Comparison of ENCODE assay signal across 8 cellular contexts in genomic region chrX:40096395-40097091, GRCh38. TPM values are rescaled to one million over a fixed set of nuclear protein-coding genes. Genes with fewer than 3 reads are reported as not detected.
DNase-seq lines count a peak whose midpoint lies in the region; ATAC-seq and TF ChIP-seq lines count a peak whose summit lies in the region.

No MANE protein-coding gene starts in this region.

- H3K4me3 ChIP-seq in effector memory CD4-positive, alpha-beta T cell (ENCODE audit: insufficient read depth, low read depth, low read length, poor library complexity, severe bottlenecking), result peak overlapping the region; percentile 40
- H3K4me3 ChIP-seq in mucosa of rectum (ENCODE audit: low read length in 2 of 2) (peak overlapping the region; percentile 61 to 69), testis (peak overlapping the region; percentile 60 to 81)

- DNase-seq in activated CD4-positive, alpha-beta T cell treated with anti-CD3 and anti-CD28 coated beads, Interleukin-2, amount 50 U/mL, for 1 hour, result peak; percentile 67
- DNase-seq in effector memory CD4-positive, alpha-beta T cell, result peak; percentile 57 to 66 (median 64)
- peak; percentile 37 for DNase-seq in testis

- peak overlapping the region; percentile 87 for H3K27ac ChIP-seq in C4-2B
- peak overlapping the region; percentile 80 for H3K27ac ChIP-seq in effector memory CD4-positive, alpha-beta T cell (ENCODE audit: insufficient read depth, low read length, poor library complexity, severe bottlenecking)
- H3K27ac ChIP-seq in mucosa of rectum (ENCODE audit: low read depth in 2 of 2, low read length in 2 of 2), result peak overlapping the region; percentile 70 to 75
- H3K27ac ChIP-seq in testis, result peak overlapping the region; percentile 63 to 78

- peak overlapping the region; percentile 86 to 98 (median 94) for H3K4me3 Mint-ChIP-seq in IgD-negative memory B cell

- TF ChIP-seq POLR2A in testis (IDR thresholded peaks at IDR 0.05), result no peak

- H3K27me3 Mint-ChIP-seq in IgD-negative memory B cell, result peaks cover 14% of the 10 kb centered on the region

- H3K4me1 Mint-ChIP-seq in IgD-negative memory B cell, result peaks cover 18 to 37% (median 25%) of the 10 kb centered on the region in 3 donors

- intact Hi-C loops in testis (cut with DNase I; ENCODE audit: low total_unique reads), result loop anchor here (10.0 kb wide), 1 partner anchor 82 kb away; no protein-coding TSS in a partner anchor

- peaks cover 0 to 1% (median 0%) of the 10 kb centered on the region in 3 donors for H3K9me3 Mint-ChIP-seq in IgD-negative memory B cell

- no peaks in the 10 kb centered on the region for H3K36me3 ChIP-seq in effector memory CD4-positive, alpha-beta T cell (ENCODE audit: control insufficient read depth, insufficient read depth, low read length)
- H3K36me3 ChIP-seq in mucosa of rectum (ENCODE audit: control insufficient read depth in 2 of 2, insufficient read depth in 2 of 2, low read length in 2 of 2) (no peaks in the 10 kb centered on the region), testis (ENCODE audit: low read depth, missing control alignments) (no peaks in the 10 kb centered on the region)

- peak overlapping the region; percentile 52 to 71 for H3K9ac ChIP-seq in mucosa of rectum (ENCODE audit: low read depth in 1 of 2, low read length in 2 of 2)

- H3K4me1 ChIP-seq in effector memory CD4-positive, alpha-beta T cell (ENCODE audit: control insufficient read depth, insufficient read depth, low read length, poor library complexity, severe bottlenecking), result peaks cover 9% of the 10 kb centered on the region
- H3K4me1 ChIP-seq in mucosa of rectum (ENCODE audit: control insufficient read depth in 2 of 2, insufficient read depth in 2 of 2, low read length in 2 of 2), result peaks cover 5 to 15% of the 10 kb centered on the region in 2 donors
- H3K4me1 ChIP-seq in testis, result peaks cover 8% of the 10 kb centered on the region

- peak overlapping the region; percentile 73 to 99 (median 90) for H3K27ac Mint-ChIP-seq in IgD-negative memory B cell

- no peaks in the 10 kb centered on the region for H3K9me3 ChIP-seq in effector memory CD4-positive, alpha-beta T cell (ENCODE audit: control insufficient read depth, low read length)
- no peaks in the 10 kb centered on the region for H3K9me3 ChIP-seq in mucosa of rectum (ENCODE audit: control insufficient read depth in 2 of 2, low read length in 2 of 2)
- no peaks in the 10 kb centered on the region for H3K9me3 ChIP-seq in testis

- H3K36me3 Mint-ChIP-seq in IgD-negative memory B cell, result no peaks in the 10 kb centered on the region

- H3K27me3 ChIP-seq in effector memory CD4-positive, alpha-beta T cell (replicated peaks; ENCODE audit: control insufficient read depth, insufficient read depth, low read length, poor library complexity, severe bottlenecking), result no peaks in the 10 kb centered on the region
- H3K27me3 ChIP-seq in mucosa of rectum (ENCODE audit: control insufficient read depth in 2 of 2, insufficient read depth in 2 of 2, low read length in 2 of 2) (peaks cover 0 to 12% of the 10 kb centered on the region in 2 donors), testis (no peaks in the 10 kb centered on the region)

- ATAC-seq in HG03025 (IDR thresholded peaks at IDR 0.05; ENCODE audit: low FRiP score, unreplicated experiment), result no peak
- ATAC-seq in GM21367 (IDR thresholded peaks at IDR 0.05; ENCODE audit: unreplicated experiment), result no peak

- 0% methylated on average over 25 to 29 of the region's 66 CpGs for WGBS in testis, 2 donors

- TF ChIP-seq CTCF in C4-2B (conservative IDR thresholded peaks at IDR 0.05), result no peak
- no peak for TF ChIP-seq CTCF in testis (IDR thresholded peaks at IDR 0.05)

RNA-seq across cellular contexts. Expression of gene BCOR, which starts 1.2 kb away (rescaled TPM):
- polyA plus RNA-seq in IgD-negative memory B cell, result 10.2 TPM
- 10 to 100 TPM; 46.8 to 69.6 TPM for total RNA-seq in testis
- polyA plus RNA-seq in testis (ENCODE audit: insufficient read depth, low read depth, low replicate concordance), result 26.4 TPM
